10 cellular contexts compared by ENCODE assay signal in genomic region chr19:18439025-18439909, GRCh38. TPM values are rescaled to one million over a fixed set of nuclear protein-coding genes. Genes with fewer than 3 reads are reported as not detected.
DNase-seq lines count a peak whose midpoint lies in the region; ATAC-seq and TF ChIP-seq lines count a peak whose summit lies in the region.
"Had no signal": no experiment of that assay in that cellular context is flagged by ENCODE, and none has a peak within 500 bp of the region (broad histone marks: within the 10 kb centered on the region; RNA-seq: fewer than 3 reads in every experiment).

No MANE protein-coding gene starts in this region.

- H3K36me3 ChIP-seq in iPS-20b (ENCODE audit: insufficient read depth, low read depth, low read length) (peaks cover 19% of the 10 kb centered on the region), tibial artery (peaks cover 14 to 44% (median 25%) of the 10 kb centered on the region in 3 donors)

- H3K27me3 ChIP-seq in iPS-20b (ENCODE audit: insufficient read depth, low read length) (no peaks in the 10 kb centered on the region), tibial artery (peaks cover 0 to 5% of the 10 kb centered on the region in 2 donors)

- CTCF ChIA-PET in activated B cell treated with CpG ODN at 0.5 μM for 24 hours (lab: Charles Lee) = interaction anchor here (0.8 kb wide), 1 partner anchor 11 kb away, joined by 3 read pairs; no protein-coding TSS in a partner anchor

- intact Hi-C loops in activated B cell treated with CpG ODN at 0.5 μM for 24 hours (cut with micrococcal nuclease) (loop anchor here (5.0 kb wide), 1 partner anchor 393 kb away; the partner anchor contains the start of gene UPF1), tibial artery (cut with DNase I; ENCODE audit: low total_unique reads) (no loop called here)

- peak overlapping the region; percentile 44 for H3K27ac Mint-ChIP-seq in activated T-cell treated with anti-CD3 and anti-CD28 coated beads, Interleukin-2, amount 50 U/mL, for 24 hours
- H3K27ac Mint-ChIP-seq in activated B cell treated with CpG ODN at 0.5 μM for 24 hours = peak overlapping the region; percentile 46

- H3K4me1 ChIP-seq in iPS-20b (ENCODE audit: insufficient read depth, low read length) (peaks cover 9% of the 10 kb centered on the region; the same call in 1 of the 2 replicates), tibial artery (peaks cover 0 to 39% (median 33%) of the 10 kb centered on the region in 4 donors)

- H3K9me3 ChIP-seq in iPS-20b (ENCODE audit: insufficient read depth, low read depth, low read length) (no peaks in the 10 kb centered on the region), tibial artery (no peaks in the 10 kb centered on the region)

- H3K27ac ChIP-seq in iPS-20b (ENCODE audit: low read length) (no peak overlapping the region), tibial artery (peak overlapping the region; percentile 66 to 76)

- H3K4me3 ChIP-seq in iPS-20b (ENCODE audit: low read length) (no peak overlapping the region), tibial artery (no peak overlapping the region)

- peak overlapping the region; percentile 29; the same call in 1 of the 2 replicates for H3K9ac ChIP-seq in iPS-20b (ENCODE audit: low read depth, low read length)

- TF ChIP-seq CTCF in activated B cell treated with CpG ODN at 0.5 μM for 24 hours (IDR thresholded peaks at IDR 0.05) (no peak), tibial artery (IDR thresholded peaks at IDR 0.05) (no peak)

- H3K9me3 Mint-ChIP-seq in activated T-cell treated with anti-CD3 and anti-CD28 coated beads, Interleukin-2, amount 50 U/mL, for 24 hours = peaks cover 2% of the 10 kb centered on the region
- H3K9me3 Mint-ChIP-seq in activated B cell treated with CpG ODN at 0.5 μM for 24 hours = no peaks in the 10 kb centered on the region

- H3K36me3 Mint-ChIP-seq in activated T-cell treated with anti-CD3 and anti-CD28 coated beads, Interleukin-2, amount 50 U/mL, for 24 hours (ENCODE audit: low read depth) = peaks cover 35% of the 10 kb centered on the region
- peaks cover 12% of the 10 kb centered on the region for H3K36me3 Mint-ChIP-seq in activated B cell treated with CpG ODN at 0.5 μM for 24 hours (ENCODE audit: low read depth)

- peaks cover 33% of the 10 kb centered on the region for H3K4me1 Mint-ChIP-seq in activated T-cell treated with anti-CD3 and anti-CD28 coated beads, Interleukin-2, amount 50 U/mL, for 24 hours (ENCODE audit: low read depth)
- peaks cover 36% of the 10 kb centered on the region for H3K4me1 Mint-ChIP-seq in activated B cell treated with CpG ODN at 0.5 μM for 24 hours

- H3K27me3 Mint-ChIP-seq in activated T-cell treated with anti-CD3 and anti-CD28 coated beads, Interleukin-2, amount 50 U/mL, for 24 hours = no peaks in the 10 kb centered on the region
- H3K27me3 Mint-ChIP-seq in activated B cell treated with CpG ODN at 0.5 μM for 24 hours = no peaks in the 10 kb centered on the region

- POLR2A ChIA-PET in activated B cell treated with CpG ODN at 0.5 μM for 24 hours (lab: Charles Lee) = interaction anchor here (0.6 to 1.5 kb wide), 7 partner anchors 8 to 491 kb away, joined by 3 to 9 read pairs (median 3); partner anchors contain the start of genes COPE, DDX49 and SSBP4

- no peak overlapping the region for H3K4me3 Mint-ChIP-seq in activated T-cell treated with anti-CD3 and anti-CD28 coated beads, Interleukin-2, amount 50 U/mL, for 24 hours
- peak overlapping the region; percentile 24 for H3K4me3 Mint-ChIP-seq in activated B cell treated with CpG ODN at 0.5 μM for 24 hours

- no peak for DNase-seq in activated T-cell treated with anti-CD3 and anti-CD28 coated beads, Interleukin-2, amount 50 U/mL, for 24 hours
- no peak for DNase-seq in activated T-cell treated with anti-CD3 and anti-CD28 coated beads, Interleukin-2, amount 50 U/mL, for 48 hours
- no peak for DNase-seq in activated B cell treated with CpG ODN at 0.5 μM for 24 hours
- DNase-seq in tibial artery = no peak
- no peak for DNase-seq in GM19238 (ENCODE audit: insufficient read length, low spot score)
- DNase-seq in iPS-NIHi11 (ENCODE audit: low spot score) = no peak
- DNase-seq: DMS79 had no signal

- ATAC-seq in activated B cell treated with CpG ODN at 0.5 μM for 24 hours (ENCODE audit: low read depth) (no peak), GM21723 (IDR thresholded peaks at IDR 0.05; ENCODE audit: unreplicated experiment) (no peak)

RNA-seq across cellular contexts. Expression of gene ISYNA1, which starts 1.3 kb away (rescaled TPM):
- total RNA-seq in activated B cell treated with CpG ODN at 0.5 μM for 24 hours = 5.1 and 6.3 TPM in 2 replicates

RNA-seq across cellular contexts. Expression of gene SSBP4, which starts 20.1 kb away (rescaled TPM):
- total RNA-seq in activated B cell treated with CpG ODN at 0.5 μM for 24 hours = 28.5 and 36.6 TPM in 2 replicates

RNA-seq across cellular contexts. Expression of gene LRRC25, which starts 41.8 kb away (rescaled TPM):
- 0.47 and 0.88 TPM in 2 replicates for total RNA-seq in activated B cell treated with CpG ODN at 0.5 μM for 24 hours
- total RNA-seq: NCI-H460 had no signal

RNA-seq across cellular contexts. Expression of gene GDF15, which starts 53.3 kb away (rescaled TPM):
- total RNA-seq in activated B cell treated with CpG ODN at 0.5 μM for 24 hours = not detected in 2 replicates
